Comparison of ENCODE assay signal across 2 cellular contexts in genomic region chr11:2333806-2334205, GRCh38. TPM values are rescaled to one million over a fixed set of nuclear protein-coding genes. Genes with fewer than 3 reads are reported as not detected.
"Had no signal": no experiment of that assay in that cellular context is flagged by ENCODE, and none has a peak within 500 bp of the region (broad histone marks: within the 10 kb centered on the region; RNA-seq: fewer than 3 reads in every experiment).

No MANE protein-coding gene starts in this region.

RNA-seq across cellular contexts. Expression of gene TSPAN32, which starts 32.0 kb away (rescaled TPM):
- total RNA-seq: IMR-90 had no signal

RNA-seq across cellular contexts. Expression of gene C11orf21, which starts 32.1 kb away (rescaled TPM):
- total RNA-seq: HepG2, IMR-90 had no signal
- polyA plus RNA-seq: IMR-90 had no signal

RNA-seq across cellular contexts. Expression of gene CD81, which starts 43.3 kb away (rescaled TPM):
- total RNA-seq: HepG2 had no signal
- polyA plus RNA-seq: HepG2 had no signal
